ENCODE assay signal across 25 cellular contexts in genomic region chr12:114783176-114783575, GRCh38.
"Had no signal": no experiment of that assay in that cellular context is flagged by ENCODE, and none has a peak within 500 bp of the region (broad histone marks: within the 10 kb centered on the region; RNA-seq: fewer than 3 reads in every experiment).

No MANE protein-coding gene starts in this region.

- H3K9me3 ChIP-seq: gastrocnemius medialis, lower lobe of right lung, ovary, prostate gland, testis had no signal

- FAIRE-seq: astrocyte, keratinocyte had no signal

- H3K36me3 ChIP-seq: brain microvascular endothelial cell, gastrocnemius medialis, lower lobe of right lung, ovary, prostate gland had no signal

- H3K27ac ChIP-seq: brain microvascular endothelial cell, coronary artery, dorsolateral prefrontal cortex, gastrocnemius medialis, lower lobe of right lung, ovary, prostate gland, skin epidermis, testis had no signal

- DNase-seq: activated CD4-positive, alpha-beta T cell treated with anti-CD3 and anti-CD28 coated beads for 4 hours; activated CD4-positive, alpha-beta T cell treated with anti-CD3 and anti-CD28 coated beads, Interleukin-2, amount 50 U/mL, for 48 hours; activated CD8-positive, alpha-beta memory T cell treated with anti-CD3 and anti-CD28 coated beads for 24 hours; activated effector memory CD4-positive, alpha-beta T cell treated with anti-CD3 and anti-CD28 coated beads, Interleukin-2, amount 50 U/mL, for 16 hours; activated naive CD4-positive, alpha-beta T cell treated with anti-CD3 and anti-CD28 coated beads, Interleukin-2, amount 10 ng/mL, durations not matched to agents 7 days and 5 days; activated naive CD8-positive, alpha-beta T cell treated with anti-CD3 and anti-CD28 coated beads, Interleukin-2, amount 10 ng/mL, durations not matched to agents 7 days and 5 days; amniotic stem cell; brain microvascular endothelial cell; dorsolateral prefrontal cortex; gastrocnemius medialis; glutamatergic neuron; left cardiac atrium; lower lobe of right lung; mesendoderm; ovary; retina; stimulated activated CD4-positive, alpha-beta T cell treated with anti-CD3 and anti-CD28 coated beads, Interleukin-12 subunit alpha, Interleukin-12 subunit beta, amount 100 ng/mL, for 4 hours; stimulated activated CD4-positive, alpha-beta T cell treated with anti-CD3 and anti-CD28 coated beads, Interleukin-4, amount 100 ng/mL, for 1 hour; stimulated activated naive CD8-positive, alpha-beta T cell treated with anti-CD3 and anti-CD28 coated beads, Interleukin-15, Interleukin-2, amounts not matched to agents 100 U/mL and 50 U/mL, for 24 hours; testis had no signal

- H3K27me3 ChIP-seq: brain microvascular endothelial cell, gastrocnemius medialis, ovary, testis had no signal

- H3K4me3 ChIP-seq: coronary artery, dorsolateral prefrontal cortex, gastrocnemius medialis, lower lobe of right lung, ovary, prostate gland, skin epidermis, testis had no signal

- H3K4me1 ChIP-seq: gastrocnemius medialis, lower lobe of right lung, prostate gland had no signal
